Comparison of ENCODE assay signal across 1 cellular context in genomic region chr20:18176318-18176785, GRCh38.
TF ChIP-seq lines count a peak whose summit lies in the region.

No MANE protein-coding gene starts in this region.

TF ChIP-seq in K562, 482 proteins besides CTCF, POLR2A, EP300 and RAD21 (continued from another document):
- TF ChIP-seq NKRF (IDR thresholded peaks at IDR 0.05; ENCODE audit: borderline replicate concordance): no peak
- 0 out of 4 replicates have a peak, but pooled peaks of 1 of the 2 experiments have one; percentile 35 for TF ChIP-seq MLLT1 (IDR thresholded peaks at IDR 0.05)
- 0 out of 2 replicates have a peak, but pooled peaks have one; percentile 27 for TF ChIP-seq HDAC8 (tag; IDR thresholded peaks at IDR 0.05)
- TF ChIP-seq CHD2 (IDR thresholded peaks at IDR 0.05; ENCODE audit: low read depth, low read length): no peak
- TF ChIP-seq GABPB1 (CRISPR knock-in tag; IDR thresholded peaks at IDR 0.05): no peak
- no peak for TF ChIP-seq ZNF140 (CRISPR knock-in tag; IDR thresholded peaks at IDR 0.05)
- no peak for TF ChIP-seq ATF6 (CRISPR knock-in tag; IDR thresholded peaks at IDR 0.05)
- peak; percentile 46; the same call in 1 of the 2 replicates for TF ChIP-seq HMBOX1 (IDR thresholded peaks at IDR 0.05)
- TF ChIP-seq JUN (IDR thresholded peaks at IDR 0.05; ENCODE audit: borderline replicate concordance, low read depth, low read length): peak; percentile 33; the same call in 1 of the 2 replicates
- TF ChIP-seq JUN (CRISPR knock-in tag; IDR thresholded peaks at IDR 0.05; ENCODE audit: borderline replicate concordance): no peak
- no peak for TF ChIP-seq HNRNPL (IDR thresholded peaks at IDR 0.05; ENCODE audit: low read depth, low read length)
- TF ChIP-seq MCM7 (IDR thresholded peaks at IDR 0.05): no peak
- peak; percentile 78; the same call in 1 of the 2 replicates for TF ChIP-seq MYC (IDR thresholded peaks at IDR 0.05; ENCODE audit: low read depth, low read length)
- no peak for TF ChIP-seq MYC (CRISPR knock-in tag; IDR thresholded peaks at IDR 0.05; ENCODE audit: borderline replicate concordance, low read depth)
- no peak for TF ChIP-seq HNRNPK (IDR thresholded peaks at IDR 0.05; ENCODE audit: low read depth, low read length, poor library complexity, severe bottlenecking)
- no peak for TF ChIP-seq RBM14 (IDR thresholded peaks at IDR 0.05; ENCODE audit: borderline replicate concordance, insufficient read depth, low read depth, low read length)
- no peak for TF ChIP-seq SIRT6 (IDR thresholded peaks at IDR 0.05; ENCODE audit: low read depth, low read length)
- TF ChIP-seq CGGBP1 (CRISPR knock-in tag; IDR thresholded peaks at IDR 0.05): no peak
- no peak for TF ChIP-seq ARID3A (IDR thresholded peaks at IDR 0.05; ENCODE audit: borderline replicate concordance, low read depth, low read length)
- peak; percentile 68 for TF ChIP-seq EP400 (IDR thresholded peaks at IDR 0.05)
- TF ChIP-seq ARID1B (IDR thresholded peaks at IDR 0.05): 0 out of 2 replicates have a peak, but pooled peaks have one; percentile 28
- peak; percentile 59; the same call in 1 of the 2 replicates for TF ChIP-seq DMBX1 (CRISPR knock-in tag; IDR thresholded peaks at IDR 0.05; ENCODE audit: borderline replicate concordance)
- no peak for TF ChIP-seq ARID4B (CRISPR knock-in tag; IDR thresholded peaks at IDR 0.05)
- TF ChIP-seq ZNF263 (CRISPR knock-in tag; IDR thresholded peaks at IDR 0.05; ENCODE audit: borderline replicate concordance): peak; percentile 51; the same call in 1 of the 2 replicates
- no peak for TF ChIP-seq FOXO4 (CRISPR knock-in tag; IDR thresholded peaks at IDR 0.05)
- no peak for TF ChIP-seq CBX3 (IDR thresholded peaks at IDR 0.05; ENCODE audit: borderline replicate concordance in 1 of 2, low read length in 2 of 2)
- TF ChIP-seq CTBP1 (IDR thresholded peaks at IDR 0.05; ENCODE audit: borderline replicate concordance): peak; percentile 35; the same call in 1 of the 2 replicates
- TF ChIP-seq GTF2B (IDR thresholded peaks at IDR 0.05; ENCODE audit: extremely low read depth, insufficient read length): no peak
